Comparison of ENCODE assay signal across 8 cellular contexts in the genomic region with DNA sequence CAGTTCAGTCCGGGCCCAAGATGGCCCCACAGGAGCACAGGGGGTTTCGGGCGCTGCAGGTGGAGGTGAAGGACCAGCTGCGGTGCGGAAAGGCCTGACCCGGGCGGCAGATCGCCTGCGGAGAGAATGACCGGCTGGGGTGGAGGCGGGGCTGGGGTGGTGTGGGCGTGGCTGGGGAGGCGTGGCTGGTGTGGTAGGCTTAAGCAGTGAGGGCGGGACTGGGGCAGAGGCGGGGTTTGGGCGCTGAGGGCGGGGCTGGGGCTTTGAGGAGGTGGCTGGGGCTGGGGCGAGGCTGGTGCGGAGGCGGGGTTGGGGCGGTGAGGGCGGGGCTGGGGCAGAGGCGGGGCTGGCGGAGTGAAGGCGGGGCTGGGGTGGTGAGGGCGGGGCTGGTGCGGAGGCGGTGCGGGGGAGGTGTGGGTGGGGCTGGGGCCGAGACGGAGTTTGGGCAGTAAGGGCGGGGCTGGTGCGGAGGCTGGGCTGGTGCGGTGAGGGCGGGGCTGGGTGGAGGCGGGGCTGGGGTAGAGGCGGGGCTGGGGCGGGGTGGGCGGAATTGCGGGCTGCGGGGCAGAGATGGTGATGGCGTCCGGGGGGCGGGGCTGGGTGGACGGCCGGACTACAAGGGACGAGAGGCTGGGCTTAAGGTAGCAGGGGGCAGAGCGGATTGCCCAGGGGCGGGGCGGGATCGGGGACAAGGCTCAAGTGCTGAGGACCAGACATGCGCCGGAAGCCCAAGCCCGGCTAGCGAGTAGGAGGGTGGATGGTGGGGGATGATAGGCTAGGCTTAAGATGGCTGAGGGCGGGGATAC. TPM values are rescaled to one million over a fixed set of nuclear protein-coding genes. Genes with fewer than 3 reads are reported as not detected.
A peak's percentile ranks its signal among the peaks of the same experiment; 100 is the strongest.
DNase-seq lines count a peak whose midpoint lies in the region; ATAC-seq and TF ChIP-seq lines count a peak whose summit lies in the region.

No MANE protein-coding gene starts in this region.

- ATAC-seq in HG03175 (IDR thresholded peaks at IDR 0.05; ENCODE audit: unreplicated experiment) (peak; percentile 71), left colon (peak; percentile 86)

- TF ChIP-seq CTCF in colonic mucosa (IDR thresholded peaks at IDR 0.05) = no peak

- in situ Hi-C loops in GM18951 (cut with MboI; ENCODE audit: low sequenced_read_pairs, unreplicated experiment) = no loop called here

- no peak overlapping the region for H3K27ac ChIP-seq in colonic mucosa

- H3K36me3 ChIP-seq in colonic mucosa = no peaks in the 10 kb centered on the region

- H3K9me3 ChIP-seq in colonic mucosa = no peaks in the 10 kb centered on the region

- DNase-seq in AG08396 (ENCODE audit: low spot score) = peak; percentile 97
- DNase-seq in NCI-H460 (ENCODE audit: extremely low read depth, low read depth) = peak; percentile 95
- DNase-seq in activated CD4-positive, alpha-beta T cell treated with anti-CD3 and anti-CD28 coated beads for 4 hours = peak; percentile 95 to 96
- peak; percentile 100 for DNase-seq in colonic mucosa
- DNase-seq in left colon = peak; percentile 99
- DNase-seq in stimulated activated CD4-positive, alpha-beta T cell treated with anti-CD3 and anti-CD28 coated beads, Interleukin-1b, Interleukin-23, amount 100 ng/mL, for 24 hours (ENCODE audit: low read depth in 4 of 4, low spot score in 1 of 4) = peak; percentile 79 to 90 (median 82)

- no peaks in the 10 kb centered on the region for H3K27me3 ChIP-seq in colonic mucosa

- H3K4me3 ChIP-seq in colonic mucosa = peak overlapping the region; percentile 39

- intact Hi-C loops in colonic mucosa (cut with DNase I) = no loop called here
- intact Hi-C loops in left colon (cut with DNase I, micrococcal nuclease) = no loop called here

- H3K9ac ChIP-seq in colonic mucosa (ENCODE audit: low read depth in 2 of 2, low read length in 2 of 2) = peak overlapping the region; percentile 48 to 79

- H3K4me1 ChIP-seq in colonic mucosa = no peaks in the 10 kb centered on the region

- peak; percentile 65 for TF ChIP-seq POLR2A in GM18951 (IDR thresholded peaks at IDR 0.05; ENCODE audit: extremely low read depth, insufficient read depth, insufficient read length)

RNA-seq across cellular contexts. Expression of a gene that starts 9.9 kb away (rescaled TPM):
- not detected in 2 replicates for total RNA-seq in NCI-H460 (2014; rRNA removed; shearing (Covaris generic))
- polyA plus RNA-seq in NCI-H460 (2014; cell fraction: nucleus; rRNA removed) = not detected in 2 replicates
- total RNA-seq in colonic mucosa = under 1 TPM; 0.17 to 0.90 TPM
- total RNA-seq in left colon = under 1 TPM in 1 of 2 donors, not detected in 1; 0.58 TPM

RNA-seq across cellular contexts. Expression of a gene that starts 25.3 kb away (rescaled TPM):
- total RNA-seq in NCI-H460 (2014; rRNA removed; shearing (Covaris generic)) = not detected in 2 replicates
- polyA plus RNA-seq in NCI-H460 (2014; cell fraction: nucleus; rRNA removed) = not detected in 2 replicates
- total RNA-seq in colonic mucosa (not detected), left colon (not detected)

RNA-seq across cellular contexts. Expression of a gene that starts 25.5 kb away (rescaled TPM):
- total RNA-seq in NCI-H460 (2014; rRNA removed; shearing (Covaris generic)) = 13.1 and 14.9 TPM in 2 replicates
- polyA plus RNA-seq in NCI-H460 (2014; cell fraction: nucleus; rRNA removed) = 15.9 and 25.3 TPM in 2 replicates
- total RNA-seq in colonic mucosa (10 to 100 TPM; 57.2 to 69.3 TPM), left colon (10 to 100 TPM; 63.4 to 68.8 TPM)

RNA-seq across cellular contexts. Expression of a gene that starts 27.7 kb away (rescaled TPM):
- total RNA-seq in NCI-H460 (2014; rRNA removed; shearing (Covaris generic)) = 139 and 148 TPM in 2 replicates
- polyA plus RNA-seq in NCI-H460 (2014; cell fraction: nucleus; rRNA removed) = 151 and 185 TPM in 2 replicates
- total RNA-seq in colonic mucosa (100 to 1,000 TPM; 106 to 152 TPM), left colon (100 to 1,000 TPM in 1 of 2 donors, 10 to 100 TPM in 1; 97.5 to 109 TPM)

RNA-seq across cellular contexts. Expression of a gene that starts 34.4 kb away (rescaled TPM):
- 0.66 and 2.7 TPM in 2 replicates for total RNA-seq in NCI-H460 (2014; rRNA removed; shearing (Covaris generic))
- polyA plus RNA-seq in NCI-H460 (2014; cell fraction: nucleus; rRNA removed) = 3.1 and 4.3 TPM in 2 replicates
- total RNA-seq in colonic mucosa (10 to 100 TPM; 68.2 to 79.7 TPM), left colon (100 to 1,000 TPM in 1 of 2 donors, 10 to 100 TPM in 1; 91.4 to 116 TPM)
